Comparison of ENCODE assay signal across 11 cellular contexts in genomic region chr19:48715681-48716171, GRCh38. TPM values are rescaled to one million over a fixed set of nuclear protein-coding genes. Genes with fewer than 3 reads are reported as not detected.
DNase-seq lines count a peak whose midpoint lies in the region; ATAC-seq, FAIRE-seq and TF ChIP-seq lines count a peak whose summit lies in the region.
"Had no signal": no experiment of that assay in that cellular context is flagged by ENCODE, and none has a peak within 500 bp of the region (broad histone marks: within the 10 kb centered on the region; RNA-seq: fewer than 3 reads in every experiment).

No MANE protein-coding gene starts in this region.

- H2BK20ac ChIP-seq in H1 (ENCODE audit: low read length): no peak overlapping the region

- H3K27ac Mint-ChIP-seq in CD4-positive, CD25-positive, alpha-beta regulatory T cell: peak overlapping the region in 2 of 3 donors; percentile 32 to 59
- peak overlapping the region in 1 of 3 donors; percentile 53 for H3K27ac Mint-ChIP-seq in IgD-negative memory B cell

- no peak overlapping the region for H2BK15ac ChIP-seq in H1 (ENCODE audit: low read length)

- no peak for TF ChIP-seq CTCF in H1 (IDR thresholded peaks at IDR 0.05; ENCODE audit: control extremely low read depth in 1 of 3, insufficient read depth in 1 of 3, low read depth in 1 of 3, low read length in 3 of 3)
- TF ChIP-seq CTCF in osteoblast (IDR thresholded peaks at IDR 0.05; ENCODE audit: extremely low read depth, low read depth, low read length): no peak

- H3K36me3 Mint-ChIP-seq in CD4-positive, CD25-positive, alpha-beta regulatory T cell: peaks cover 2% of the 10 kb centered on the region
- peaks cover 1% of the 10 kb centered on the region for H3K36me3 Mint-ChIP-seq in IgD-negative memory B cell

- H3K56ac ChIP-seq in H1 (replicated peaks; ENCODE audit: insufficient read length, low read depth, low read length): no peak overlapping the region

- H3K14ac ChIP-seq in H1 (ENCODE audit: insufficient read length): no peak overlapping the region

- H3K9ac ChIP-seq in H1 (replicated peaks in 1 of 4; ENCODE audit: extremely low read depth in 1 of 4, low read depth in 3 of 4, low read length in 3 of 4): no peak overlapping the region
- H3K9ac ChIP-seq: KMS-11 had no signal

- no peak for FAIRE-seq in H1 (lab: Jason Lieb, UNC)
- FAIRE-seq: H54 had no signal

- peaks cover 19% of the 10 kb centered on the region; the same call in 1 of the 2 replicates for H3K23me2 ChIP-seq in H1 (ENCODE audit: low read depth, low read length)

- H4K91ac ChIP-seq in H1 (replicated peaks; ENCODE audit: insufficient read length, low read length): no peak overlapping the region

- no peak overlapping the region for H2BK120ac ChIP-seq in H1 (replicated peaks; ENCODE audit: low read depth, low read length)

- H3K79me2 ChIP-seq in H1 (ENCODE audit: control insufficient read depth in 1 of 2, insufficient read depth in 2 of 2, low read length in 2 of 2) (no peaks in the 10 kb centered on the region), osteoblast (ENCODE audit: insufficient read depth, low read length) (peaks cover 12% of the 10 kb centered on the region)

- CTCF ChIA-PET in H1 (lab: Charles Lee; ENCODE audit: partially characterized antibody): interaction anchor here (0.9 to 8.2 kb wide), 8 partner anchors 10 to 120 kb away, joined by 3 to 53 read pairs (median 5); partner anchors contain the start of genes CA11 and HSD17B14

- H3K27me3 ChIP-seq in CD4-positive, CD25-positive, alpha-beta regulatory T cell (ENCODE audit: control insufficient read depth, insufficient read depth, low read length): no peaks in the 10 kb centered on the region
- H3K27me3 ChIP-seq in H1 (replicated peaks in 1 of 4; ENCODE audit: control insufficient read depth in 3 of 4, extremely low read depth in 1 of 4, insufficient read depth in 3 of 4, low read length in 3 of 4): no peaks in the 10 kb centered on the region
- H3K27me3 ChIP-seq in osteoblast (ENCODE audit: insufficient read depth, low read length): no peaks in the 10 kb centered on the region
- H3K27me3 ChIP-seq: SJCRH30 had no signal

- H2AFZ ChIP-seq in H1 (ENCODE audit: low read length) (no peak overlapping the region), osteoblast (ENCODE audit: low read length) (no peak overlapping the region)

- no peak overlapping the region for H2BK5ac ChIP-seq in H1 (ENCODE audit: low read depth, low read length)

- H4K20me1 ChIP-seq in H1 (replicated peaks in 1 of 2; ENCODE audit: control insufficient read depth in 1 of 2, insufficient read depth in 2 of 2, low read length in 2 of 2) (no peaks in the 10 kb centered on the region), osteoblast (ENCODE audit: insufficient read depth, low read length) (no peaks in the 10 kb centered on the region)

- TF ChIP-seq RAD21 in H1 (IDR thresholded peaks at IDR 0.05 in 1 of 2, conservative IDR thresholded peaks at IDR 0.05 in 1 of 2; ENCODE audit: low read depth in 2 of 2, low read length in 2 of 2): no peak

- H3K9me3 Mint-ChIP-seq in CD4-positive, CD25-positive, alpha-beta regulatory T cell: peaks cover 0 to 3% (median 0%) of the 10 kb centered on the region in 7 donors
- peaks cover 0 to 2% (median 0%) of the 10 kb centered on the region in 3 donors for H3K9me3 Mint-ChIP-seq in IgD-negative memory B cell

- H3K4me2 ChIP-seq in H1 (ENCODE audit: insufficient read depth in 1 of 2, low read depth in 2 of 2, low read length in 2 of 2): peak overlapping the region in 1 of 2 experiments; percentile 78; a peak in 1 of 4 replicates
- H3K4me2 ChIP-seq in osteoblast (ENCODE audit: insufficient read depth, low read length): peak overlapping the region; percentile 96

- peaks cover 0 to 37% (median 13%) of the 10 kb centered on the region in 4 donors for H3K4me1 Mint-ChIP-seq in CD4-positive, CD25-positive, alpha-beta regulatory T cell
- peaks cover 10 to 18% (median 10%) of the 10 kb centered on the region in 3 donors for H3K4me1 Mint-ChIP-seq in IgD-negative memory B cell

- no peaks in the 10 kb centered on the region for H3K9me3 ChIP-seq in CD4-positive, CD25-positive, alpha-beta regulatory T cell (ENCODE audit: control insufficient read depth in 2 of 2, low read length in 2 of 2)
- 0 out of 4 replicates have a peak, but pooled peaks cover 0 to 3% of the 10 kb centered on the region in 2 experiments for H3K9me3 ChIP-seq in H1 (ENCODE audit: insufficient read depth in 2 of 2, low read depth in 1 of 2, low read length in 1 of 2)
- H3K9me3 ChIP-seq in osteoblast (ENCODE audit: low read depth, low read length): no peaks in the 10 kb centered on the region
- H3K9me3 ChIP-seq: SJCRH30 had no signal

- no peak overlapping the region for H3K4me3 ChIP-seq in CD4-positive, CD25-positive, alpha-beta regulatory T cell (ENCODE audit: low read depth, low read length)
- H3K4me3 ChIP-seq in H1 (ENCODE audit: extremely low read depth in 1 of 4, insufficient read depth in 2 of 4, low read depth in 3 of 4, low read length in 4 of 4): no peak overlapping the region
- peak overlapping the region; percentile 19 for H3K4me3 ChIP-seq in osteoblast (ENCODE audit: insufficient read depth, low read length)
- H3K4me3 ChIP-seq: SJCRH30 had no signal

- H3K4me1 ChIP-seq in CD4-positive, CD25-positive, alpha-beta regulatory T cell (ENCODE audit: control insufficient read depth, insufficient read depth, low read length, poor library complexity, severe bottlenecking): peaks cover 19% of the 10 kb centered on the region
- H3K4me1 ChIP-seq in H1 (replicated peaks in 1 of 4; ENCODE audit: control insufficient read depth in 3 of 4, insufficient read depth in 4 of 4, low read length in 3 of 4) (peaks cover 0 to 31% (median 14%) of the 10 kb centered on the region in 4 experiments; a peak in 6 of 7 replicates), osteoblast (ENCODE audit: insufficient read depth, low read length) (peaks cover 36% of the 10 kb centered on the region)
- H3K4me1 ChIP-seq: SJCRH30 had no signal

- 89% methylated on average over 19 of the region's 19 CpGs; no CpG with 5 or more reads in 1 of the 2 experiments for WGBS in H1 (ENCODE audit: extremely low coverage in 1 of 2, insufficient coverage in 1 of 2, insufficient read length in 1 of 2, insufficient replicate concordance in 2 of 2, low coverage in 1 of 2, low lambda C conversion rate in 2 of 2, missing lambda C conversion rate in 1 of 2), 2 experiments

- H2BK12ac ChIP-seq in H1 (ENCODE audit: low read depth, low read length): 0 out of 2 replicates have a peak overlapping the region, but pooled peaks have one; percentile 27

- 0 out of 2 replicates have a peak overlapping the region, but pooled peaks have one; percentile 3 for H2AK5ac ChIP-seq in H1 (ENCODE audit: low read depth, low read length)

- peak overlapping the region; percentile 42 for H4K8ac ChIP-seq in H1 (ENCODE audit: extremely low read depth, insufficient read depth, low read length)

- no peak overlapping the region for H4K5ac ChIP-seq in H1 (ENCODE audit: insufficient read length, low read depth, low read length)

- H3K4ac ChIP-seq in H1 (replicated peaks; ENCODE audit: insufficient read length, low read depth, low read length): no peak overlapping the region

- no peak overlapping the region for H3K27ac ChIP-seq in CD4-positive, CD25-positive, alpha-beta regulatory T cell (ENCODE audit: insufficient read depth, low read length, poor library complexity, severe bottlenecking)
- no peak overlapping the region for H3K27ac ChIP-seq in H1 (ENCODE audit: low read depth, low read length)
- H3K27ac ChIP-seq in osteoblast (ENCODE audit: low read depth, low read length): no peak overlapping the region
- H3K27ac ChIP-seq: KMS-11, SJCRH30 had no signal

- no peaks in the 10 kb centered on the region for H3K27me3 Mint-ChIP-seq in CD4-positive, CD25-positive, alpha-beta regulatory T cell
- H3K27me3 Mint-ChIP-seq in IgD-negative memory B cell: no peaks in the 10 kb centered on the region

- TF ChIP-seq POLR2A in H1 (IDR thresholded peaks at IDR 0.05; ENCODE audit: control extremely low read depth in 1 of 2, low read depth in 2 of 2, low read length in 2 of 2): no peak

- no peak overlapping the region; the same call in 1 of the 2 replicates for H3K18ac ChIP-seq in H1 (ENCODE audit: extremely low read depth, low read length)

- H3K4me3 Mint-ChIP-seq in CD4-positive, CD25-positive, alpha-beta regulatory T cell: peak overlapping the region in 3 of 4 donors; percentile 13 to 61 (median 57)
- peak overlapping the region in 3 of 4 donors; percentile 60 to 87 (median 84) for H3K4me3 Mint-ChIP-seq in IgD-negative memory B cell

- ATAC-seq in CD4-positive, CD25-positive, alpha-beta regulatory T cell (ENCODE audit: low read depth in 2 of 2): no peak
- ATAC-seq in GM18907 (IDR thresholded peaks at IDR 0.05; ENCODE audit: unreplicated experiment): no peak

- no peak overlapping the region for H3K23ac ChIP-seq in H1 (ENCODE audit: insufficient read length)

- DNase-seq in CD4-positive, CD25-positive, alpha-beta regulatory T cell: no peak
- DNase-seq in H1 (ENCODE audit: low read depth in 1 of 2, low spot score in 2 of 2): no peak
- DNase-seq in osteoblast (ENCODE audit: insufficient read length, low spot score, missing footprints): peak; percentile 73
- no peak for DNase-seq in effector CD8-positive, alpha-beta T cell (lab: John Stamatoyannopoulos, UW)
- no peak for DNase-seq in stimulated activated CD4-positive, alpha-beta T cell treated with anti-CD3 and anti-CD28 coated beads, Interleukin-12 subunit alpha, Interleukin-12 subunit beta, amount 100 ng/mL, for 4 hours
- DNase-seq in central memory CD4-positive, alpha-beta T cell: no peak
- DNase-seq: SJCRH30 had no signal

- POLR2A ChIA-PET in H1 (lab: Charles Lee; ENCODE audit: partially characterized antibody): interaction anchor here (0.7 to 7.7 kb wide), 11 partner anchors 10 to 70 kb away, joined by 3 to 59 read pairs (median 3); partner anchors contain the start of genes CA11, FGF21 and FUT2

- H3K36me3 ChIP-seq in CD4-positive, CD25-positive, alpha-beta regulatory T cell (ENCODE audit: control insufficient read depth, insufficient read depth, low read length): no peaks in the 10 kb centered on the region
- H3K36me3 ChIP-seq in H1 (ENCODE audit: control insufficient read depth in 2 of 4, insufficient read depth in 4 of 4, low read length in 3 of 4) (no peaks in the 10 kb centered on the region), osteoblast (ENCODE audit: insufficient read depth, low read length) (no peaks in the 10 kb centered on the region)

- TF ChIP-seq EP300 in H1 (IDR thresholded peaks at IDR 0.05; ENCODE audit: borderline replicate concordance in 1 of 2, low read depth in 2 of 2, low read length in 2 of 2): no peak

- no peaks in the 10 kb centered on the region for H3K79me1 ChIP-seq in H1 (ENCODE audit: low read depth, low read length)

RNA-seq across cellular contexts. Expression of gene MAMSTR, which starts 3.8 kb away (rescaled TPM):
- 1.1 TPM for total RNA-seq in CD4-positive, CD25-positive, alpha-beta regulatory T cell
- under 1 TPM; 0.17 to 0.40 (median 0.30) TPM for polyA plus RNA-seq in CD4-positive, CD25-positive, alpha-beta regulatory T cell
- polyA plus RNA-seq in IgD-negative memory B cell (0.45 TPM), H1 (2011; rRNA removed) (2.3 and 2.5 TPM in 2 replicates)
- 2.0 and 2.9 TPM in 2 replicates for total RNA-seq in H1 (2021; fragmentation: NEBNext Ultra II Directional; extraction: Animal tissue kit (Norgen Biotek cat#: 25700))
- 1.1 TPM for polyA plus RNA-seq in H1 (2011; cell fraction: cytosol; rRNA removed)
- polyA plus RNA-seq in H1 (2011; cell fraction: nucleus; rRNA removed): 2.5 TPM
- 1.6 to 2.7 TPM (median 1.8 TPM) in 4 replicates for polyA plus RNA-seq in H1 (2012, experiment 1 of 2)
- 3.3 TPM for polyA plus RNA-seq in H1 (2012, experiment 2 of 2)
- 1.8 TPM for polyA plus RNA-seq in H1 (2013, experiment 1 of 2)
- 2.0 TPM for polyA plus RNA-seq in H1 (2013, experiment 2 of 2)
- 1.1 and 1.4 TPM in 2 replicates for polyA minus RNA-seq in H1 (2011; rRNA and poly(A)+ RNA removed)
- polyA minus RNA-seq in H1 (2011; cell fraction: cytosol; rRNA and poly(A)+ RNA removed): 2.7 TPM
- polyA minus RNA-seq in H1 (2011; cell fraction: nucleus; rRNA and poly(A)+ RNA removed): 2.6 TPM
- 0.36 and 0.59 TPM in 2 replicates for total RNA-seq in osteoblast

RNA-seq across cellular contexts. Expression of gene FUT2, which starts 20.0 kb away (rescaled TPM):
- not detected for total RNA-seq in CD4-positive, CD25-positive, alpha-beta regulatory T cell
- under 1 TPM in 2 of 4 donors, not detected in 2; 0.10 to 0.67 TPM for polyA plus RNA-seq in CD4-positive, CD25-positive, alpha-beta regulatory T cell
- polyA plus RNA-seq in IgD-negative memory B cell (not detected), H1 (2011; rRNA removed) (5.6 and 8.2 TPM in 2 replicates)
- 5.0 and 7.0 TPM in 2 replicates for total RNA-seq in H1 (2021; fragmentation: NEBNext Ultra II Directional; extraction: Animal tissue kit (Norgen Biotek cat#: 25700))
- polyA plus RNA-seq in H1 (2011; cell fraction: cytosol; rRNA removed): 4.1 TPM
- 6.7 TPM for polyA plus RNA-seq in H1 (2011; cell fraction: nucleus; rRNA removed)
- 4.2 to 7.5 TPM (median 7.2 TPM) in 4 replicates for polyA plus RNA-seq in H1 (2012, experiment 1 of 2)
- polyA plus RNA-seq in H1 (2012, experiment 2 of 2): 14.2 TPM
- polyA plus RNA-seq in H1 (2013, experiment 1 of 2): 4.8 TPM
- 5.3 TPM for polyA plus RNA-seq in H1 (2013, experiment 2 of 2)
- polyA minus RNA-seq in H1 (2011; rRNA and poly(A)+ RNA removed): 9.7 and 10.8 TPM in 2 replicates
- polyA minus RNA-seq in H1 (2011; cell fraction: cytosol; rRNA and poly(A)+ RNA removed): 3.7 TPM
- polyA minus RNA-seq in H1 (2011; cell fraction: nucleus; rRNA and poly(A)+ RNA removed): 10.6 TPM
- not detected in 2 replicates for total RNA-seq in osteoblast

RNA-seq across cellular contexts. Expression of gene RASIP1, which starts 24.7 kb away (rescaled TPM):
- 0.22 TPM for total RNA-seq in CD4-positive, CD25-positive, alpha-beta regulatory T cell
- polyA plus RNA-seq in CD4-positive, CD25-positive, alpha-beta regulatory T cell: under 1 TPM; 0.13 to 0.55 (median 0.18) TPM
- 0.26 TPM for polyA plus RNA-seq in IgD-negative memory B cell
- total RNA-seq in H1 (2021; fragmentation: NEBNext Ultra II Directional; extraction: Animal tissue kit (Norgen Biotek cat#: 25700)): 8.7 and 9.3 TPM in 2 replicates
- polyA plus RNA-seq in H1 (2011; rRNA removed): 11.4 and 16.4 TPM in 2 replicates
- 9.0 TPM for polyA plus RNA-seq in H1 (2011; cell fraction: cytosol; rRNA removed)
- polyA plus RNA-seq in H1 (2011; cell fraction: nucleus; rRNA removed): 17.4 TPM
- 4.5 to 8.8 TPM (median 8.1 TPM) in 4 replicates for polyA plus RNA-seq in H1 (2012, experiment 1 of 2)
- 8.5 TPM for polyA plus RNA-seq in H1 (2012, experiment 2 of 2)
- polyA plus RNA-seq in H1 (2013, experiment 1 of 2): 6.0 TPM
- 6.0 TPM for polyA plus RNA-seq in H1 (2013, experiment 2 of 2)
- polyA minus RNA-seq in H1 (2011; rRNA and poly(A)+ RNA removed): 3.3 and 5.7 TPM in 2 replicates
- polyA minus RNA-seq in H1 (2011; cell fraction: cytosol; rRNA and poly(A)+ RNA removed): 5.8 TPM
- 7.2 TPM for polyA minus RNA-seq in H1 (2011; cell fraction: nucleus; rRNA and poly(A)+ RNA removed)
- 2.1 and 3.6 TPM in 2 replicates for total RNA-seq in osteoblast

RNA-seq across cellular contexts. Expression of gene IZUMO1, which starts 31.0 kb away (rescaled TPM):
- not detected for total RNA-seq in CD4-positive, CD25-positive, alpha-beta regulatory T cell
- not detected for polyA plus RNA-seq in CD4-positive, CD25-positive, alpha-beta regulatory T cell
- polyA plus RNA-seq in IgD-negative memory B cell (not detected), H1 (2011; rRNA removed) (0.33 and 0.46 TPM in 2 replicates)
- total RNA-seq in H1 (2021; fragmentation: NEBNext Ultra II Directional; extraction: Animal tissue kit (Norgen Biotek cat#: 25700)): 1.7 and 1.8 TPM in 2 replicates
- polyA plus RNA-seq in H1 (2011; cell fraction: cytosol; rRNA removed): 1.2 TPM
- polyA plus RNA-seq in H1 (2011; cell fraction: nucleus; rRNA removed): 4.8 TPM
- polyA plus RNA-seq in H1 (2012, experiment 1 of 2): 0.73 to 1.3 TPM (median 1.0 TPM) in 4 replicates
- 0.26 TPM for polyA plus RNA-seq in H1 (2012, experiment 2 of 2)
- polyA plus RNA-seq in H1 (2013, experiment 1 of 2): 0.73 TPM
- 0.35 TPM for polyA plus RNA-seq in H1 (2013, experiment 2 of 2)
- polyA minus RNA-seq in H1 (2011; rRNA and poly(A)+ RNA removed): 0.56 and 1.0 TPM in 2 replicates
- polyA minus RNA-seq in H1 (2011; cell fraction: cytosol; rRNA and poly(A)+ RNA removed): 0.51 TPM
- 4.8 TPM for polyA minus RNA-seq in H1 (2011; cell fraction: nucleus; rRNA and poly(A)+ RNA removed)
- not detected in 2 replicates for total RNA-seq in osteoblast
- total RNA-seq: SJCRH30 had no signal

RNA-seq across cellular contexts. Expression of gene FUT1, which starts 36.7 kb away (rescaled TPM):
- total RNA-seq in CD4-positive, CD25-positive, alpha-beta regulatory T cell: not detected
- under 1 TPM in 2 of 4 donors, not detected in 2; 0.06 to 0.14 TPM for polyA plus RNA-seq in CD4-positive, CD25-positive, alpha-beta regulatory T cell
- polyA plus RNA-seq in IgD-negative memory B cell: not detected
- total RNA-seq in H1 (2021; fragmentation: NEBNext Ultra II Directional; extraction: Animal tissue kit (Norgen Biotek cat#: 25700)): 12.2 and 12.9 TPM in 2 replicates
- polyA plus RNA-seq in H1 (2011; rRNA removed): 7.4 and 12.4 TPM in 2 replicates
- polyA plus RNA-seq in H1 (2011; cell fraction: cytosol; rRNA removed): 10.5 TPM
- polyA plus RNA-seq in H1 (2011; cell fraction: nucleus; rRNA removed): 13.8 TPM
- polyA plus RNA-seq in H1 (2012, experiment 1 of 2): 6.4 to 7.6 TPM (median 7.4 TPM) in 4 replicates
- 6.4 TPM for polyA plus RNA-seq in H1 (2012, experiment 2 of 2)
- 8.6 TPM for polyA plus RNA-seq in H1 (2013, experiment 1 of 2)
- polyA plus RNA-seq in H1 (2013, experiment 2 of 2): 9.4 TPM
- 10.9 and 15.3 TPM in 2 replicates for polyA minus RNA-seq in H1 (2011; rRNA and poly(A)+ RNA removed)
- polyA minus RNA-seq in H1 (2011; cell fraction: cytosol; rRNA and poly(A)+ RNA removed): 13.0 TPM
- polyA minus RNA-seq in H1 (2011; cell fraction: nucleus; rRNA and poly(A)+ RNA removed): 12.6 TPM
- total RNA-seq in osteoblast: under 0.01 TPM in 1 of 2 replicates, not detected in the other
- total RNA-seq: SJCRH30 had no signal
